ENCODE assay signal across 15 cellular contexts in genomic region chr14:68892961-68893360, GRCh38.
A peak's percentile ranks its signal among the peaks of the same experiment; 100 is the strongest.
DNase-seq lines count a peak whose midpoint lies in the region; ATAC-seq and TF ChIP-seq lines count a peak whose summit lies in the region.
"Had no signal": no experiment of that assay in that cellular context is flagged by ENCODE, and none has a peak within 500 bp of the region (broad histone marks: within the 10 kb centered on the region; RNA-seq: fewer than 3 reads in every experiment).

No MANE protein-coding gene starts in this region.

- in situ Hi-C loops in GM23248 (cut with MboI), result no loop called here

- TF ChIP-seq CTCF in ascending aorta (IDR thresholded peaks at IDR 0.05) (no peak), gastroesophageal sphincter (IDR thresholded peaks at IDR 0.05) (no peak), smooth muscle cell (IDR thresholded peaks at IDR 0.05; ENCODE audit: borderline replicate concordance, insufficient read depth, poor library complexity, severe bottlenecking) (no peak)

- no peak for ATAC-seq in gastroesophageal sphincter
- no peak for ATAC-seq in HG02870 (IDR thresholded peaks at IDR 0.05; ENCODE audit: unreplicated experiment)

- TF ChIP-seq EP300 in gastroesophageal sphincter (IDR thresholded peaks at IDR 0.05), result no peak

- DNase-seq in GM23248 (no peak), ascending aorta (ENCODE audit: low spot score in 2 of 2) (no peak), smooth muscle cell (lab: John Stamatoyannopoulos, UW; ENCODE audit: unreplicated experiment) (no peak), foreskin melanocyte (no peak), SIG-M5 treated with dmso at 0.1 percent for 504 hours (lab: John Stamatoyannopoulos, UW; ENCODE audit: unreplicated experiment) (no peak), NCI-H345 (lab: John Stamatoyannopoulos, UW) (no peak)
- DNase-seq: CD4-positive, alpha-beta memory T cell; DMS79 treated with DMSO at 0.1 percent for 48 hours; Kasumi-1; NCI-H2029; NCI-H524; SHP77 treated with DMSO at 0.1 percent for 48 hours had no signal

- no peak overlapping the region for H3K4me2 ChIP-seq in GM23248 (ENCODE audit: unreplicated experiment)
- H3K4me2 ChIP-seq in smooth muscle cell, result no peak overlapping the region

- intact Hi-C loops in ascending aorta (cut with DNase I), result no loop called here

- H3F3A ChIP-seq in GM23248 (ENCODE audit: insufficient read depth), result peaks cover 72% of the 10 kb centered on the region
- peaks cover 69% of the 10 kb centered on the region for H3F3A ChIP-seq in smooth muscle cell (ENCODE audit: low read depth)

- H3K9me3 ChIP-seq in GM23248 (ENCODE audit: low read depth) (no peaks in the 10 kb centered on the region), ascending aorta (no peaks in the 10 kb centered on the region), gastroesophageal sphincter (no peaks in the 10 kb centered on the region), smooth muscle cell (replicated peaks; ENCODE audit: low read depth) (no peaks in the 10 kb centered on the region)
- H3K9me3 ChIP-seq: Peyer's patch had no signal

- H3K27me3 ChIP-seq in GM23248 (replicated peaks; ENCODE audit: insufficient read depth) (no peaks in the 10 kb centered on the region), ascending aorta (no peaks in the 10 kb centered on the region), gastroesophageal sphincter (no peaks in the 10 kb centered on the region), smooth muscle cell (ENCODE audit: low read depth) (no peaks in the 10 kb centered on the region)
- H3K27me3 ChIP-seq: Peyer's patch had no signal

- H3K36me3 ChIP-seq in GM23248 (ENCODE audit: low read depth) (peaks cover 82% of the 10 kb centered on the region), ascending aorta (peaks cover 89 to 92% of the 10 kb centered on the region in 2 donors), gastroesophageal sphincter (peaks cover 0 to 99% of the 10 kb centered on the region in 2 donors), smooth muscle cell (ENCODE audit: low read depth) (peaks cover 43% of the 10 kb centered on the region)

- TF ChIP-seq POLR2A in gastroesophageal sphincter (IDR thresholded peaks at IDR 0.05), result no peak

- 81 to 84% methylated on average over 6 of the region's 6 CpGs for WGBS in GM23248 (ENCODE audit: low coverage in 1 of 2, low lambda C conversion rate in 2 of 2, missing lambda C conversion rate in 2 of 2), 2 experiments
- 66% methylated on average over 4 of the region's 6 CpGs; no CpG with 5 or more reads in 1 of the 2 donors for WGBS in gastroesophageal sphincter (ENCODE audit: low coverage in 1 of 2), 2 donors
- 95% methylated on average over 6 of the region's 6 CpGs for WGBS in smooth muscle cell (ENCODE audit: low lambda C conversion rate)

- H2AFZ ChIP-seq in GM23248 (no peak overlapping the region), smooth muscle cell (ENCODE audit: low read depth) (no peak overlapping the region)

- H4K20me1 ChIP-seq in GM23248 (ENCODE audit: insufficient read depth) (no peaks in the 10 kb centered on the region), smooth muscle cell (ENCODE audit: low read depth) (peaks cover 100% of the 10 kb centered on the region)

- H3K4me1 ChIP-seq in GM23248 (ENCODE audit: insufficient read depth) (0 out of 2 replicates have a peak, but pooled peaks cover 3% of the 10 kb centered on the region), ascending aorta (peaks cover 6 to 34% of the 10 kb centered on the region in 2 donors), gastroesophageal sphincter (peaks cover 0 to 90% (median 5%) of the 10 kb centered on the region in 3 donors), smooth muscle cell (ENCODE audit: low read depth) (no peaks in the 10 kb centered on the region)
- H3K4me1 ChIP-seq: Peyer's patch had no signal

- H3K27ac ChIP-seq in GM23248 (peak overlapping the region; percentile 7; the same call in 1 of the 2 replicates), ascending aorta (peak overlapping the region; percentile 81 to 87), gastroesophageal sphincter (peak overlapping the region; percentile 7 to 99 (median 90)), smooth muscle cell (ENCODE audit: low read depth) (peak overlapping the region; percentile 70)

- peaks cover 89% of the 10 kb centered on the region for H3K79me2 ChIP-seq in GM23248 (ENCODE audit: insufficient read depth)
- peaks cover 30% of the 10 kb centered on the region for H3K79me2 ChIP-seq in smooth muscle cell (ENCODE audit: low read depth)

- H3K9ac ChIP-seq in GM23248 (no peak overlapping the region), smooth muscle cell (ENCODE audit: low read depth) (no peak overlapping the region)

- no peak overlapping the region for H3K4me3 ChIP-seq in GM23248
- H3K4me3 ChIP-seq in ascending aorta, result no peak overlapping the region
- H3K4me3 ChIP-seq in gastroesophageal sphincter, result no peak overlapping the region
- no peak overlapping the region for H3K4me3 ChIP-seq in smooth muscle cell
- H3K4me3 ChIP-seq: Peyer's patch had no signal

- no peaks in the 10 kb centered on the region for H3K9me2 ChIP-seq in GM23248 (ENCODE audit: insufficient read depth)

Comparison
In these comparisons a context has a peak if more than half of its experiments do, and no peak if none do; other contexts are left out.
1. H3K27ac ChIP-seq: peak in every context shown above with its lines; median percentile 90 in gastroesophageal sphincter; 84 in ascending aorta; 70 in smooth muscle cell; 7 in GM23248.